2 cellular contexts compared by ENCODE assay signal in genomic region chr19:47702671-47703070, GRCh38.
TF ChIP-seq lines count a peak whose summit lies in the region.

No MANE protein-coding gene starts in this region.

TF ChIP-seq in IMR-90, 13 proteins besides CTCF, POLR2A, EP300 and RAD21:
- no peak for TF ChIP-seq MAFK (IDR thresholded peaks at IDR 0.05; ENCODE audit: low read depth, low read length)
- no peak for TF ChIP-seq SMC3 (IDR thresholded peaks at IDR 0.05; ENCODE audit: low read depth, low read length)
- TF ChIP-seq USF2 (IDR thresholded peaks at IDR 0.05; ENCODE audit: low read depth, low read length), result no peak
- TF ChIP-seq FOS (IDR thresholded peaks at IDR 0.05; ENCODE audit: low read depth, low read length), result no peak
- TF ChIP-seq MXI1 (IDR thresholded peaks at IDR 0.05; ENCODE audit: borderline replicate concordance, low read depth, low read length), result no peak
- TF ChIP-seq, protein P1, sequence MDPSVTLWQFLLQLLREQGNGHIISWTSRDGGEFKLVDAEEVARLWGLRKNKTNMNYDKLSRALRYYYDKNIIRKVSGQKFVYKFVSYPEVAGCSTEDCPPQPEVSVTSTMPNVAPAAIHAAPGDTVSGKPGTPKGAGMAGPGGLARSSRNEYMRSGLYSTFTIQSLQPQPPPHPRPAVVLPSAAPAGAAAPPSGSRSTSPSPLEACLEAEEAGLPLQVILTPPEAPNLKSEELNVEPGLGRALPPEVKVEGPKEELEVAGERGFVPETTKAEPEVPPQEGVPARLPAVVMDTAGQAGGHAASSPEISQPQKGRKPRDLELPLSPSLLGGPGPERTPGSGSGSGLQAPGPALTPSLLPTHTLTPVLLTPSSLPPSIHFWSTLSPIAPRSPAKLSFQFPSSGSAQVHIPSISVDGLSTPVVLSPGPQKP (IDR thresholded peaks at IDR 0.05; ENCODE audit: borderline replicate concordance, low read depth, low read length), result no peak
- TF ChIP-seq MAZ (IDR thresholded peaks at IDR 0.05; ENCODE audit: borderline replicate concordance, low read depth, low read length), result no peak
- TF ChIP-seq CHD1 (IDR thresholded peaks at IDR 0.05; ENCODE audit: low read depth, low read length), result no peak

TF ChIP-seq in K562, 482 proteins besides CTCF, POLR2A, EP300 and RAD21:
- TF ChIP-seq CREBBP (IDR thresholded peaks at IDR 0.05; ENCODE audit: low read depth, low read length) (no peak), POLR2G (IDR thresholded peaks at IDR 0.05; ENCODE audit: low read depth, low read length) (peak; percentile 43; the same call in 1 of the 2 replicates)
